ENCODE assay signal across 16 cellular contexts in the genomic region with DNA sequence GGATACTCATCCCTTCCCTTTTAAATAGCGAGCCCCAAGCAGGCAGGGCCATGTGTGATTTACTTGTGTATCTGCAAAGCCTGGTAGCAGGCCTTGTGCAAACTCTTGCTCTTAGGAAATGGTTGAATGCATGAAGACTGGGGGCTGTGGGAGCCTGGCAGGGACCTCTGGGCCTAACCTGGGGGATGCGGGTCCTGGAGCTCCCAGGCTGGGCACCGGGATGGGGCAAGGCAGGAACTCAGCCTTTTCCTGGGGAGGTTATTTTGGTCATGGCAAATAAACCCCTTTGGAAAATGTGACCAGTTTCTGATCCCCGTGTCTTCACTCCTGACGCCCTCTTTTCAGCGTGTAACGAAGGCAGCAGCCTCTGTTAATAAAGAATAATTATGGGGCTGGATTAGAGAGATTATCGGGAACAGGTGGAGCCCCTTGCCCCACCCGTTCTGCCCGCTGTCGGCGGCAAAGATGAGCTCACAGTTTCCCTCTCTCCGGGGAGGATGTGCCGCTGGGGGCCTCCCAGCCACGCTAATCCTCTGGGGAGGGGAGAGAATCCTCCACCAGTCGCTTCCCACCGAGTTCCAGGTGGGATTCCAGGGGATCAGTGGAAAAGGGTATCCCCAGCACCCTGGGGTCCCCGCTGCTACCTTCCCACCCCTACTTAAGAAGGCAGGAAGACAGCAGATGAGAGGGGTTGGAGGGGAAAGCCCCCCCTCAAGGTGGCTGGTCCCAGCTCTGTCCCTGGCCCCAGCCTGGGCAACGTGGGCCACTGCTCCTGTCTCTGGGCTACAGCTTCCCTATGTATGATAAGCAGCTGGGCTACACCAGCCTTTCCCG.
DNase-seq lines count a peak whose midpoint lies in the region; ATAC-seq and TF ChIP-seq lines count a peak whose summit lies in the region.
"Had no signal": no experiment of that assay in that cellular context is flagged by ENCODE, and none has a peak within 500 bp of the region (broad histone marks: within the 10 kb centered on the region; RNA-seq: fewer than 3 reads in every experiment).

No MANE protein-coding gene starts in this region.

- TF ChIP-seq POLR2A in sigmoid colon (IDR thresholded peaks at IDR 0.05), result no peak

- H3K9me3 ChIP-seq in endodermal cell (ENCODE audit: control insufficient read depth, low read length) (no peaks in the 10 kb centered on the region), sigmoid colon (no peaks in the 10 kb centered on the region)

- H3K9ac ChIP-seq in endodermal cell (ENCODE audit: extremely low read depth, low read length, poor library complexity, severe bottlenecking), result no peak overlapping the region
- H3K9ac ChIP-seq: GM23248 had no signal

- H3K27me3 ChIP-seq in endodermal cell (ENCODE audit: control insufficient read depth, insufficient read depth, low read length, poor library complexity, severe bottlenecking) (no peaks in the 10 kb centered on the region), sigmoid colon (peaks cover 13 to 59% (median 53%) of the 10 kb centered on the region in 3 donors)

- peaks cover 21% of the 10 kb centered on the region for H3K4me1 Mint-ChIP-seq in endodermal cell
- H3K4me1 Mint-ChIP-seq: CD14-positive monocyte had no signal

- intact Hi-C loops in sigmoid colon (cut with DNase I), result no loop called here

- no peaks in the 10 kb centered on the region for H3K9me3 Mint-ChIP-seq in endodermal cell

- peaks cover 4% of the 10 kb centered on the region for H3K27me3 Mint-ChIP-seq in endodermal cell (ENCODE audit: insufficient read depth)

- H3K4me3 ChIP-seq in endodermal cell (ENCODE audit: low read length) (no peak overlapping the region), sigmoid colon (no peak overlapping the region)
- H3K4me3 ChIP-seq: GM12878, GM23248 had no signal

- H3K36me3 Mint-ChIP-seq in endodermal cell (ENCODE audit: low read depth), result no peaks in the 10 kb centered on the region
- H3K36me3 Mint-ChIP-seq: CD14-positive monocyte had no signal

- no peak for ATAC-seq in GM21528 (IDR thresholded peaks at IDR 0.05; ENCODE audit: low FRiP score, unreplicated experiment)
- ATAC-seq: GM12878 had no signal

- DNase-seq in NCI-H2171 treated with DMSO at 0.1 percent for 48 hours (lab: John Stamatoyannopoulos, UW) (peak; percentile 55), NCI-H2171 (lab: John Stamatoyannopoulos, UW) (no peak), NCI-H2227 treated with DMSO at 0.1 percent for 48 hours (lab: John Stamatoyannopoulos, UW) (peak; percentile 40), endodermal cell (peak; percentile 41), sigmoid colon (peak; percentile 20), A172 (ENCODE audit: low spot score) (no peak)
- no peak for DNase-seq in activated CD4-positive, alpha-beta T cell treated with anti-CD3 and anti-CD28 coated beads, Interleukin-2, amount 50 U/mL, for 4 hours
- DNase-seq: 8988T, DMS79, GM23248, Karpas-422, MM.1S, NCI-H1105 treated with DMSO at 0.1 percent for 48 hours had no signal

- H3K27ac Mint-ChIP-seq in endodermal cell, result no peak overlapping the region
- H3K27ac Mint-ChIP-seq: CD14-positive monocyte had no signal

- H3K4me3 Mint-ChIP-seq in endodermal cell, result no peak overlapping the region

- TF ChIP-seq CTCF in endodermal cell (conservative IDR thresholded peaks at IDR 0.05) (no peak), sigmoid colon (IDR thresholded peaks at IDR 0.05) (no peak)

- TF ChIP-seq EP300 in sigmoid colon (IDR thresholded peaks at IDR 0.05), result no peak

- H3K36me3 ChIP-seq in endodermal cell (ENCODE audit: control insufficient read depth, insufficient read depth, low read length) (no peaks in the 10 kb centered on the region), sigmoid colon (no peaks in the 10 kb centered on the region)

- H3K4me1 ChIP-seq in endodermal cell (ENCODE audit: control insufficient read depth, insufficient read depth, low read length) (peaks cover 20% of the 10 kb centered on the region), sigmoid colon (no peaks in the 10 kb centered on the region)

- 66 to 83% methylated on average over 5 to 20 of the region's 20 CpGs for WGBS in endodermal cell (ENCODE audit: insufficient coverage in 1 of 2, insufficient read length in 1 of 2), 2 experiments
- 42 to 66% methylated on average over 20 of the region's 20 CpGs for WGBS in sigmoid colon, 2 donors

- H3K27ac ChIP-seq in endodermal cell (ENCODE audit: low read depth, low read length) (no peak overlapping the region), sigmoid colon (no peak overlapping the region)
- H3K27ac ChIP-seq: GM23248 had no signal

Comparison
In these comparisons a context has a peak if more than half of its experiments do, and no peak if none do; other contexts are left out.
1. DNase-seq: peak in NCI-H2171 treated with DMSO at 0.1 percent for 48 hours (single experiment), NCI-H2227 treated with DMSO at 0.1 percent for 48 hours (single experiment), endodermal cell (single experiment) and sigmoid colon (single experiment); none in NCI-H2171 (single experiment), A172 (single experiment) and activated CD4-positive, alpha-beta T cell treated with anti-CD3 and anti-CD28 coated beads, Interleukin-2, amount 50 U/mL, for 4 hours (0 of 2).